ENCODE assay signal across 21 cellular contexts in the genomic region with DNA sequence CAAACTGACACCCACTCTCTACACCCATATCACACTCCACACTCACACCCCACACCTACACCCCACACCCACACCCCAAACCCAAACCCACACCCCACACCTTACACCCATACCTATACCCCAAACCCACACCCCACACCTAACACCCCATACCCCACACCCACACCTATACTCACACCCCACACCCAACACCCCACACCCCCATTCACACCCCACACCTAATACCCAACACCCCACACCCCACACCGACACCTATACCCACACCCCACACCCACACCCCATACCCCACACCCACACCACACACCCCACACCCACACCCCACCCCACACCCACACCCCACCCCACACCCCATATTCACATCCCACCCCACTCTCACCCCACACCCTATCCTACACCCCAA. TPM values are rescaled to one million over a fixed set of nuclear protein-coding genes. Genes with fewer than 3 reads are reported as not detected.
A peak's percentile ranks its signal among the peaks of the same experiment; 100 is the strongest.
DNase-seq lines count a peak whose midpoint lies in the region; ATAC-seq, FAIRE-seq and TF ChIP-seq lines count a peak whose summit lies in the region.
"Had no signal": no experiment of that assay in that cellular context is flagged by ENCODE, and none has a peak within 500 bp of the region (broad histone marks: within the 10 kb centered on the region; RNA-seq: fewer than 3 reads in every experiment).

No MANE protein-coding gene starts in this region.

- H3K9me3 Mint-ChIP-seq in effector memory CD8-positive, alpha-beta T cell = no peaks in the 10 kb centered on the region
- H3K9me3 Mint-ChIP-seq in stimulated activated memory B cell treated with anti-CD40 and anti-IgM and Interleukin-4, amounts not matched to agents 10 μg/mL and 1 μg/mL and 100 μg/mL, for 72 hours = no peaks in the 10 kb centered on the region
- H3K9me3 Mint-ChIP-seq: CD8-positive, alpha-beta T cell had no signal

- DNase-seq in IMR-90 (no peak), kidney (peak; percentile 37), COLO668 (lab: John Stamatoyannopoulos, UW; ENCODE audit: unreplicated experiment) (no peak), hepatocyte (ENCODE audit: low spot score) (no peak), head of caudate nucleus (no peak)
- DNase-seq in effector memory CD8-positive, alpha-beta T cell = peak in 2 of 3 experiments; percentile 13 to 27
- DNase-seq: Calu3; CD8-positive, alpha-beta T cell; COR-L47; DMS53; DMS79 treated with DMSO at 0.1 percent for 48 hours; GF-D8; GM23248; H7; HCEC 1CT had no signal

- no peak overlapping the region for H4K91ac ChIP-seq in IMR-90 (ENCODE audit: insufficient read depth, low read depth, low read length)

- H4K5ac ChIP-seq in IMR-90 (ENCODE audit: low read depth, low read length) = no peak overlapping the region

- no peak overlapping the region for H3K4me2 ChIP-seq in IMR-90 (ENCODE audit: low read depth, low read length)
- no peak overlapping the region for H3K4me2 ChIP-seq in hepatocyte

- no peak overlapping the region for H4K8ac ChIP-seq in IMR-90 (ENCODE audit: low read depth in 2 of 2, low read length in 2 of 2)

- peaks cover 23% of the 10 kb centered on the region for H3K36me3 Mint-ChIP-seq in effector memory CD8-positive, alpha-beta T cell (ENCODE audit: insufficient read depth)
- H3K36me3 Mint-ChIP-seq in stimulated activated memory B cell treated with anti-CD40 and anti-IgM and Interleukin-4, amounts not matched to agents 10 μg/mL and 1 μg/mL and 100 μg/mL, for 72 hours = peaks cover 15% of the 10 kb centered on the region
- H3K36me3 Mint-ChIP-seq: CD4-positive, CD25-positive, alpha-beta regulatory T cell had no signal

- H3K4me1 ChIP-seq in IMR-90 (ENCODE audit: control insufficient read depth, insufficient read depth, low read length) (peaks cover 10% of the 10 kb centered on the region), kidney (ENCODE audit: control insufficient read depth in 1 of 2, insufficient read depth in 1 of 2, low read depth in 1 of 2, low read length in 2 of 2) (peaks cover 9 to 13% of the 10 kb centered on the region in 2 donors), hepatocyte (ENCODE audit: insufficient read depth) (peaks cover 5% of the 10 kb centered on the region)

- no peak overlapping the region for H2BK120ac ChIP-seq in IMR-90 (ENCODE audit: low read depth, low read length)

- dilution Hi-C loops in IMR-90 (cut with HindIII; ENCODE audit: low sequenced_read_pairs, unreplicated experiment) = no loop called here

- no peak overlapping the region for H2AK9ac ChIP-seq in IMR-90 (replicated peaks; ENCODE audit: low read depth, low read length, poor library complexity)

- WGBS in IMR-90 (ENCODE audit: extremely low coverage in 2 of 2, insufficient read length in 1 of 2), 2 experiments = no CpG with 5 or more reads among the region's 1 CpG
- WGBS in hepatocyte (ENCODE audit: low lambda C conversion rate, missing lambda C conversion rate) = no CpG with 5 or more reads among the region's 1 CpG

- peaks cover 0 to 14% of the 10 kb centered on the region in 2 experiments; a peak in 2 of 4 replicates for H3K79me1 ChIP-seq in IMR-90 (ENCODE audit: low read depth in 1 of 2, low read length in 2 of 2)

- no peaks in the 10 kb centered on the region for H3K79me2 ChIP-seq in hepatocyte

- BruUV-seq in IMR-90 (replicated peaks; lab: Mats Ljungman, UMichigan) = no TSS peak

- H3K56ac ChIP-seq in IMR-90 (ENCODE audit: extremely low read depth, insufficient read depth, low read length) = no peak overlapping the region

- no peak overlapping the region for H3K18ac ChIP-seq in IMR-90 (ENCODE audit: low read depth, low read length)

- TF ChIP-seq CTCF in IMR-90 (conservative IDR thresholded peaks at IDR 0.05; ENCODE audit: low read depth, low read length) = no peak
- TF ChIP-seq CTCF in kidney (IDR thresholded peaks at IDR 0.05; ENCODE audit: borderline replicate concordance, extremely low read depth, insufficient read depth) = no peak
- TF ChIP-seq CTCF in hepatocyte (IDR thresholded peaks at IDR 0.05; ENCODE audit: poor library complexity) = no peak

- in situ Hi-C loops in IMR-90 (cut with MboI; ENCODE audit: low sequenced_read_pairs) = no loop called here

- peak overlapping the region; percentile 57 for H2BK5ac ChIP-seq in IMR-90 (ENCODE audit: low read depth, low read length, poor library complexity, severe bottlenecking)

- H3K27me3 Mint-ChIP-seq in effector memory CD8-positive, alpha-beta T cell = no peaks in the 10 kb centered on the region
- no peaks in the 10 kb centered on the region for H3K27me3 Mint-ChIP-seq in stimulated activated memory B cell treated with anti-CD40 and anti-IgM and Interleukin-4, amounts not matched to agents 10 μg/mL and 1 μg/mL and 100 μg/mL, for 72 hours
- H3K27me3 Mint-ChIP-seq: CD4-positive, CD25-positive, alpha-beta regulatory T cell had no signal

- no peak overlapping the region for H2BK15ac ChIP-seq in IMR-90 (ENCODE audit: low read depth, low read length)

- no peak overlapping the region for H3K4me3 Mint-ChIP-seq in effector memory CD8-positive, alpha-beta T cell
- H3K4me3 Mint-ChIP-seq in stimulated activated memory B cell treated with anti-CD40 and anti-IgM and Interleukin-4, amounts not matched to agents 10 μg/mL and 1 μg/mL and 100 μg/mL, for 72 hours = no peak overlapping the region
- H3K4me3 Mint-ChIP-seq: CD4-positive, CD25-positive, alpha-beta regulatory T cell; CD8-positive, alpha-beta T cell had no signal

- H3K9me3 ChIP-seq in IMR-90 (ENCODE audit: control insufficient read depth, insufficient read depth, low read length) (no peaks in the 10 kb centered on the region), kidney (ENCODE audit: control insufficient read depth in 1 of 2, low read length in 2 of 2) (no peaks in the 10 kb centered on the region), hepatocyte (ENCODE audit: low read depth) (no peaks in the 10 kb centered on the region)

- peak overlapping the region; percentile 73 to 88 for H3K27ac Mint-ChIP-seq in effector memory CD8-positive, alpha-beta T cell
- no peak overlapping the region for H3K27ac Mint-ChIP-seq in stimulated activated memory B cell treated with anti-CD40 and anti-IgM and Interleukin-4, amounts not matched to agents 10 μg/mL and 1 μg/mL and 100 μg/mL, for 72 hours
- H3K27ac Mint-ChIP-seq: CD8-positive, alpha-beta T cell had no signal

- H3K27ac ChIP-seq in IMR-90 (ENCODE audit: insufficient read depth, low read length) (no peak overlapping the region), kidney (ENCODE audit: low read depth in 2 of 2, low read length in 2 of 2) (no peak overlapping the region), hepatocyte (no peak overlapping the region)
- H3K27ac ChIP-seq: C4-2B, GM23248 had no signal

- H3K9me2 ChIP-seq in hepatocyte (replicated peaks; ENCODE audit: insufficient read depth) = no peaks in the 10 kb centered on the region

- H2AK5ac ChIP-seq in IMR-90 (ENCODE audit: low read depth, low read length) = no peak overlapping the region

- H2AFZ ChIP-seq in IMR-90 (replicated peaks; ENCODE audit: low read length, poor library complexity) (no peak overlapping the region), hepatocyte (no peak overlapping the region)
- H2AFZ ChIP-seq: GM23248 had no signal

- H3K36me3 ChIP-seq in IMR-90 (ENCODE audit: control insufficient read depth, insufficient read depth, low read length) (peaks cover 23% of the 10 kb centered on the region), kidney (ENCODE audit: control insufficient read depth in 1 of 2, insufficient read depth in 2 of 2, low read length in 2 of 2) (peaks cover 0 to 3% of the 10 kb centered on the region in 2 donors), hepatocyte (replicated peaks; ENCODE audit: insufficient read depth, low read depth) (no peaks in the 10 kb centered on the region)

- no peak overlapping the region for H3K14ac ChIP-seq in IMR-90 (replicated peaks; ENCODE audit: low read depth, low read length)

- H3K9me1 ChIP-seq in IMR-90 (ENCODE audit: insufficient read depth, low read length) = peaks cover 10% of the 10 kb centered on the region; the same call in 1 of the 2 replicates

- intact Hi-C loops in IMR-90 (cut with micrococcal nuclease) = no loop called here
- intact Hi-C loops in kidney (cut with DNase I) = no loop called here
- intact Hi-C loops in head of caudate nucleus (cut with DNase I) = no loop called here

- no peak for TF ChIP-seq RAD21 in IMR-90 (IDR thresholded peaks at IDR 0.05; ENCODE audit: low read length)

- peaks cover 4 to 5% of the 10 kb centered on the region in 2 donors for H3K4me1 Mint-ChIP-seq in effector memory CD8-positive, alpha-beta T cell (ENCODE audit: low read depth in 2 of 2)
- H3K4me1 Mint-ChIP-seq in stimulated activated memory B cell treated with anti-CD40 and anti-IgM and Interleukin-4, amounts not matched to agents 10 μg/mL and 1 μg/mL and 100 μg/mL, for 72 hours = no peaks in the 10 kb centered on the region

- TF ChIP-seq POLR2A in IMR-90 (IDR thresholded peaks at IDR 0.05; ENCODE audit: low read depth, low read length) = no peak

- no peak for FAIRE-seq in kidney (lab: Jason Lieb, UNC)
- FAIRE-seq: GM19239, H1 had no signal

- H3K4ac ChIP-seq in IMR-90 (ENCODE audit: low read depth, low read length) = no peak overlapping the region

- H3K27me3 ChIP-seq in IMR-90 (ENCODE audit: control insufficient read depth, insufficient read depth, low read length) (no peaks in the 10 kb centered on the region), hepatocyte (no peaks in the 10 kb centered on the region)

- CTCF ChIA-PET in IMR-90 (lab: Yijun Ruan, JAX) = no interaction called here

- POLR2A ChIA-PET in IMR-90 (lab: Charles Lee; ENCODE audit: unreplicated experiment) = no interaction called here

- peaks cover 7% of the 10 kb centered on the region for H4K20me1 ChIP-seq in IMR-90 (ENCODE audit: insufficient read depth, low read length)
- H4K20me1 ChIP-seq in hepatocyte (ENCODE audit: insufficient read depth, poor library complexity, severe bottlenecking) = no peaks in the 10 kb centered on the region

- H3K4me3 ChIP-seq in IMR-90 (ENCODE audit: insufficient read depth, low read depth, low read length) (no peak overlapping the region), kidney (ENCODE audit: low read length in 2 of 2) (no peak overlapping the region), hepatocyte (no peak overlapping the region)
- H3K4me3 ChIP-seq: GM23248 had no signal

- ATAC-seq in IMR-90 (ENCODE audit: low read depth) = no peak
- ATAC-seq in effector memory CD8-positive, alpha-beta T cell (replicated peaks) = no peak
- ATAC-seq in stimulated activated memory B cell treated with anti-CD40 and anti-IgM and Interleukin-4, amounts not matched to agents 10 μg/mL and 1 μg/mL and 100 μg/mL, for 72 hours = peak; percentile 72
- ATAC-seq in HG03135 (IDR thresholded peaks at IDR 0.05; ENCODE audit: unreplicated experiment) = no peak

- no peak overlapping the region for H3K23ac ChIP-seq in IMR-90 (ENCODE audit: low read depth, low read length)

- H3K9ac ChIP-seq in IMR-90 (ENCODE audit: low read depth, low read length) (no peak overlapping the region), kidney (ENCODE audit: low read length in 2 of 2) (no peak overlapping the region)
- H3K9ac ChIP-seq: GM23248 had no signal

- no peak overlapping the region for H2BK20ac ChIP-seq in IMR-90 (ENCODE audit: low read depth, low read length)

RNA-seq across cellular contexts. Expression of gene TMEM120B, which starts 38.5 kb away (rescaled TPM):
- total RNA-seq in IMR-90 (2012; rRNA removed) (9.2 and 10.6 TPM in 2 replicates), kidney (14.2 TPM), hepatocyte (4.7 and 9.5 TPM in 2 replicates)
- polyA plus RNA-seq in IMR-90 (2012; rRNA removed) (18.3 and 18.4 TPM in 2 replicates), kidney (ENCODE audit: insufficient read depth, low read depth, low replicate concordance) (9.0 TPM), hepatocyte (5.5 and 11.5 TPM in 2 replicates)
- 7.7 and 14.0 TPM in 2 replicates for polyA plus RNA-seq in IMR-90 (2012; cell fraction: cytosol; rRNA removed)
- polyA plus RNA-seq in IMR-90 (2012; cell fraction: nucleus; rRNA removed; ENCODE audit: low replicate concordance) = 83.2 and 114 TPM in 2 replicates

RNA-seq across cellular contexts. Expression of gene RHOF, which starts 42.5 kb away (rescaled TPM):
- 3.0 and 3.9 TPM in 2 replicates for total RNA-seq in IMR-90 (2012; rRNA removed)
- 5.1 and 5.3 TPM in 2 replicates for polyA plus RNA-seq in IMR-90 (2012; rRNA removed)
- polyA plus RNA-seq in IMR-90 (2012; cell fraction: cytosol; rRNA removed) = 4.7 and 7.8 TPM in 2 replicates
- polyA plus RNA-seq in IMR-90 (2012; cell fraction: nucleus; rRNA removed; ENCODE audit: low replicate concordance) = 14.0 and 15.7 TPM in 2 replicates
- 42.6 TPM for total RNA-seq in kidney
- 23.9 TPM for polyA plus RNA-seq in kidney (ENCODE audit: insufficient read depth, low read depth, low replicate concordance)
- total RNA-seq in hepatocyte = 38.7 and 45.3 TPM in 2 replicates
- 40.4 and 43.6 TPM in 2 replicates for polyA plus RNA-seq in hepatocyte

RNA-seq across cellular contexts. Expression of gene SETD1B, which starts 52.8 kb away (rescaled TPM):
- total RNA-seq in IMR-90 (2012; rRNA removed) (0.83 and 0.90 TPM in 2 replicates), kidney (34.5 TPM), hepatocyte (2.7 and 3.8 TPM in 2 replicates)
- polyA plus RNA-seq in IMR-90 (2012; rRNA removed) (5.1 and 5.5 TPM in 2 replicates), kidney (ENCODE audit: insufficient read depth, low read depth, low replicate concordance) (3.5 TPM), hepatocyte (2.5 and 2.7 TPM in 2 replicates)
- polyA plus RNA-seq in IMR-90 (2012; cell fraction: cytosol; rRNA removed) = 3.1 and 3.5 TPM in 2 replicates
- polyA plus RNA-seq in IMR-90 (2012; cell fraction: nucleus; rRNA removed; ENCODE audit: low replicate concordance) = 14.8 and 15.1 TPM in 2 replicates

Comparison
In these comparisons a context has a peak if more than half of its experiments do, and no peak if none do; other contexts are left out.
1. DNase-seq: peak in effector memory CD8-positive, alpha-beta T cell (2 of 3) and kidney (single experiment); none in IMR-90 (single experiment), COLO668 (single experiment), hepatocyte (single experiment) and head of caudate nucleus (0 of 42).